ENCODE assay signal across 12 cellular contexts in genomic region chr20:32473231-32474008, GRCh38.
DNase-seq lines count a peak whose midpoint lies in the region; ATAC-seq and TF ChIP-seq lines count a peak whose summit lies in the region.
"Had no signal": no experiment of that assay in that cellular context is flagged by ENCODE, and none has a peak within 500 bp of the region (broad histone marks: within the 10 kb centered on the region; RNA-seq: fewer than 3 reads in every experiment).

No MANE protein-coding gene starts in this region.

- 69% methylated on average over 19 of the region's 29 CpGs for WGBS in esophagus muscularis mucosa
- 39% methylated on average over 28 of the region's 29 CpGs; no CpG with 5 or more reads in 1 of the 2 donors for WGBS in transverse colon (ENCODE audit: low coverage in 1 of 2), 2 donors

- no peak for TF ChIP-seq EP300 in esophagus muscularis mucosa (IDR thresholded peaks at IDR 0.05)
- TF ChIP-seq EP300 in transverse colon (IDR thresholded peaks at IDR 0.05; ENCODE audit: low read depth) = no peak

- peak overlapping the region; percentile 51 for H3K27ac Mint-ChIP-seq in activated naive CD4-positive, alpha-beta T cell treated with anti-CD3 and anti-CD28 coated beads, Interleukin-2, amount 50 U/mL, for 24 hours
- peak overlapping the region in 1 of 2 donors; percentile 22 for H3K27ac Mint-ChIP-seq in activated naive CD4-positive, alpha-beta T cell treated with anti-CD3 and anti-CD28 coated beads, Interleukin-2, amount 50 U/mL, for 72 hours
- peak overlapping the region in 5 of 9 donors; percentile 5 to 81 (median 63) for H3K27ac Mint-ChIP-seq in naive thymus-derived CD4-positive, alpha-beta T cell

- H3K27ac ChIP-seq in esophagus muscularis mucosa (replicated peaks in 1 of 4) = peak overlapping the region; percentile 85 to 92 (median 88)
- peak overlapping the region; percentile 48 for H3K27ac ChIP-seq in naive thymus-derived CD4-positive, alpha-beta T cell (ENCODE audit: low read depth, low read length)
- H3K27ac ChIP-seq in transverse colon = peak overlapping the region; percentile 93 to 97 (median 96)

- H3K9me3 ChIP-seq in esophagus muscularis mucosa (no peaks in the 10 kb centered on the region), transverse colon (no peaks in the 10 kb centered on the region)
- no peaks in the 10 kb centered on the region for H3K9me3 ChIP-seq in naive thymus-derived CD4-positive, alpha-beta T cell (ENCODE audit: control insufficient read depth in 2 of 3, low read length in 3 of 3)

- H3K9me3 Mint-ChIP-seq in activated naive CD4-positive, alpha-beta T cell treated with anti-CD3 and anti-CD28 coated beads, Interleukin-2, amount 50 U/mL, for 24 hours = no peaks in the 10 kb centered on the region
- H3K9me3 Mint-ChIP-seq in activated naive CD4-positive, alpha-beta T cell treated with anti-CD3 and anti-CD28 coated beads, Interleukin-2, amount 50 U/mL, for 72 hours = no peaks in the 10 kb centered on the region
- H3K9me3 Mint-ChIP-seq in naive thymus-derived CD4-positive, alpha-beta T cell = peaks cover 0 to 1% (median 0%) of the 10 kb centered on the region in 11 donors

- CTCF ChIA-PET in naive thymus-derived CD4-positive, alpha-beta T cell (lab: Charles Lee) = no interaction called here

- POLR2A ChIA-PET in naive thymus-derived CD4-positive, alpha-beta T cell (lab: Charles Lee) = no interaction called here

- intact Hi-C loops in esophagus muscularis mucosa (cut with DNase I) (no loop called here), transverse colon (cut with DNase I; ENCODE audit: low total_unique reads) (no loop called here)
- intact Hi-C loops in naive thymus-derived CD4-positive, alpha-beta T cell (cut with micrococcal nuclease) = loop anchor here in 1 of 2 donors (5.0 kb wide), 1 partner anchor 179 kb away; no protein-coding TSS in a partner anchor

- no peaks in the 10 kb centered on the region for H3K27me3 Mint-ChIP-seq in activated naive CD4-positive, alpha-beta T cell treated with anti-CD3 and anti-CD28 coated beads, Interleukin-2, amount 50 U/mL, for 24 hours
- H3K27me3 Mint-ChIP-seq in naive thymus-derived CD4-positive, alpha-beta T cell = no peaks in the 10 kb centered on the region

- DNase-seq in activated naive CD4-positive, alpha-beta T cell treated with anti-CD3 and anti-CD28 coated beads, Interleukin-2, amount 50 U/mL, for 72 hours (ENCODE audit: low spot score in 2 of 2) = no peak
- DNase-seq in esophagus muscularis mucosa (ENCODE audit: extremely low spot score) (no peak), transverse colon (peak; percentile 60), globus pallidus (ENCODE audit: low spot score) (no peak)
- DNase-seq in naive thymus-derived CD4-positive, alpha-beta T cell = no peak
- DNase-seq: activated T-cell treated with anti-CD3 and anti-CD28 coated beads, Interleukin-2, amount 50 U/mL, for 1 hour; effector CD4-positive, alpha-beta T cell; NCI-H510A treated with DMSO at 0.1 percent for 48 hours; T-helper 1 cell had no signal

- peak overlapping the region; percentile 44 to 54 (median 52) for H3K4me3 ChIP-seq in esophagus muscularis mucosa
- H3K4me3 ChIP-seq in naive thymus-derived CD4-positive, alpha-beta T cell (ENCODE audit: low read length) = no peak overlapping the region
- peak overlapping the region in 2 of 4 donors; percentile 31 to 45 for H3K4me3 ChIP-seq in transverse colon

- H3K36me3 ChIP-seq in esophagus muscularis mucosa = peaks cover 0 to 22% (median 5%) of the 10 kb centered on the region in 4 donors
- H3K36me3 ChIP-seq in naive thymus-derived CD4-positive, alpha-beta T cell (ENCODE audit: control insufficient read depth in 2 of 3, insufficient read depth in 3 of 3, low read length in 3 of 3) = peaks cover 0 to 58% (median 13%) of the 10 kb centered on the region in 3 experiments
- no peaks in the 10 kb centered on the region for H3K36me3 ChIP-seq in transverse colon

- TF ChIP-seq POLR2A in esophagus muscularis mucosa (IDR thresholded peaks at IDR 0.05; ENCODE audit: low read depth) (no peak), transverse colon (IDR thresholded peaks at IDR 0.05) (no peak)

- no peaks in the 10 kb centered on the region for H3K27me3 ChIP-seq in esophagus muscularis mucosa
- H3K27me3 ChIP-seq in naive thymus-derived CD4-positive, alpha-beta T cell (ENCODE audit: control insufficient read depth in 2 of 2, insufficient read depth in 2 of 2, low read length in 2 of 2) = no peaks in the 10 kb centered on the region
- no peaks in the 10 kb centered on the region for H3K27me3 ChIP-seq in transverse colon

- H3K4me1 ChIP-seq in esophagus muscularis mucosa (peaks cover 82 to 99% (median 92%) of the 10 kb centered on the region in 4 donors), transverse colon (peaks cover 63 to 98% (median 83%) of the 10 kb centered on the region in 4 donors)
- peaks cover 0 to 28% of the 10 kb centered on the region in 2 donors for H3K4me1 ChIP-seq in naive thymus-derived CD4-positive, alpha-beta T cell (ENCODE audit: control insufficient read depth in 2 of 2, insufficient read depth in 2 of 2, low read length in 2 of 2)

- in situ Hi-C loops in transverse colon (cut with MboI; ENCODE audit: low pct_ligation_motif_present in 1 of 4, low pct_unique_long_range_greater_than_20kb in 1 of 4, low sequenced_read_pairs in 3 of 4) = no loop called here

- TF ChIP-seq CTCF in esophagus muscularis mucosa (IDR thresholded peaks at IDR 0.05) (no peak), transverse colon (IDR thresholded peaks at IDR 0.05) (no peak)

- H3K36me3 Mint-ChIP-seq in activated naive CD4-positive, alpha-beta T cell treated with anti-CD3 and anti-CD28 coated beads, Interleukin-2, amount 50 U/mL, for 24 hours = no peaks in the 10 kb centered on the region
- no peaks in the 10 kb centered on the region for H3K36me3 Mint-ChIP-seq in activated naive CD4-positive, alpha-beta T cell treated with anti-CD3 and anti-CD28 coated beads, Interleukin-2, amount 50 U/mL, for 72 hours
- peaks cover 0 to 13% (median 0%) of the 10 kb centered on the region in 5 donors for H3K36me3 Mint-ChIP-seq in naive thymus-derived CD4-positive, alpha-beta T cell

- no peak overlapping the region for H3K4me3 Mint-ChIP-seq in activated naive CD4-positive, alpha-beta T cell treated with anti-CD3 and anti-CD28 coated beads, Interleukin-2, amount 50 U/mL, for 24 hours
- no peak overlapping the region for H3K4me3 Mint-ChIP-seq in naive thymus-derived CD4-positive, alpha-beta T cell

- ATAC-seq in activated naive CD4-positive, alpha-beta T cell treated with anti-CD3 and anti-CD28 coated beads, Interleukin-2, amount 50 U/mL, for 72 hours = no peak
- no peak for ATAC-seq in naive thymus-derived CD4-positive, alpha-beta T cell
- ATAC-seq in GM21723 (IDR thresholded peaks at IDR 0.05; ENCODE audit: unreplicated experiment) (no peak), GM21447 (IDR thresholded peaks at IDR 0.05; ENCODE audit: unreplicated experiment) (no peak)

- H3K4me1 Mint-ChIP-seq in activated naive CD4-positive, alpha-beta T cell treated with anti-CD3 and anti-CD28 coated beads, Interleukin-2, amount 50 U/mL, for 24 hours = peaks cover 38% of the 10 kb centered on the region
- H3K4me1 Mint-ChIP-seq in naive thymus-derived CD4-positive, alpha-beta T cell = peaks cover 12 to 54% (median 42%) of the 10 kb centered on the region in 7 donors
